15 cellular contexts compared by ENCODE assay signal in genomic region chr21:46425061-46425460, GRCh38. TPM values are rescaled to one million over a fixed set of nuclear protein-coding genes. Genes with fewer than 3 reads are reported as not detected.
DNase-seq lines count a peak whose midpoint lies in the region; ATAC-seq lines count a peak whose summit lies in the region.
"Had no signal": no experiment of that assay in that cellular context is flagged by ENCODE, and none has a peak within 500 bp of the region (broad histone marks: within the 10 kb centered on the region; RNA-seq: fewer than 3 reads in every experiment).

No MANE protein-coding gene starts in this region.

- ATAC-seq in activated CD8-positive, alpha-beta T cell treated with anti-CD3 and anti-CD28 coated beads, Interleukin-2, amount 10 ng/mL, durations not matched to agents 7 days and 5 days, result peak; percentile 12
- ATAC-seq in HG03354 (IDR thresholded peaks at IDR 0.05; ENCODE audit: poor library complexity, severe bottlenecking, unreplicated experiment), result no peak

- peaks cover 22% of the 10 kb centered on the region for H3K4me1 Mint-ChIP-seq in activated naive CD4-positive, alpha-beta T cell treated with anti-CD3 and anti-CD28 coated beads, Interleukin-2, amount 50 U/mL, for 24 hours
- H3K4me1 Mint-ChIP-seq in activated CD8-positive, alpha-beta T cell treated with anti-CD3 and anti-CD28 coated beads, Interleukin-2, amount 10 ng/mL, durations not matched to agents 7 days and 5 days (ENCODE audit: low read depth), result peaks cover 32% of the 10 kb centered on the region
- H3K4me1 Mint-ChIP-seq in immature natural killer cell, result peaks cover 24 to 33% of the 10 kb centered on the region in 2 donors

- H3K4me3 Mint-ChIP-seq in activated naive CD4-positive, alpha-beta T cell treated with anti-CD3 and anti-CD28 coated beads, Interleukin-2, amount 50 U/mL, for 24 hours, result peak overlapping the region; percentile 68
- peak overlapping the region; percentile 72 for H3K4me3 Mint-ChIP-seq in activated CD8-positive, alpha-beta T cell treated with anti-CD3 and anti-CD28 coated beads, Interleukin-2, amount 10 ng/mL, durations not matched to agents 7 days and 5 days
- peak overlapping the region; percentile 65 to 93 (median 83) for H3K4me3 Mint-ChIP-seq in immature natural killer cell

- no peaks in the 10 kb centered on the region for H3K9me3 ChIP-seq in thymus (ENCODE audit: control insufficient read depth)

- H3K4me1 ChIP-seq in thymus (ENCODE audit: control insufficient read depth, insufficient read depth, low read length), result peaks cover 2% of the 10 kb centered on the region
- H3K4me1 ChIP-seq: parathyroid adenoma had no signal

- H3K27ac Mint-ChIP-seq in activated naive CD4-positive, alpha-beta T cell treated with anti-CD3 and anti-CD28 coated beads, Interleukin-2, amount 50 U/mL, for 24 hours, result peak overlapping the region; percentile 93
- H3K27ac Mint-ChIP-seq in activated CD8-positive, alpha-beta T cell treated with anti-CD3 and anti-CD28 coated beads, Interleukin-2, amount 10 ng/mL, durations not matched to agents 7 days and 5 days, result peak overlapping the region; percentile 100
- H3K27ac Mint-ChIP-seq in immature natural killer cell, result peak overlapping the region; percentile 98 to 100 (median 100)

- H3K36me3 Mint-ChIP-seq in activated naive CD4-positive, alpha-beta T cell treated with anti-CD3 and anti-CD28 coated beads, Interleukin-2, amount 50 U/mL, for 24 hours, result peaks cover 3% of the 10 kb centered on the region
- peaks cover 43% of the 10 kb centered on the region for H3K36me3 Mint-ChIP-seq in activated CD8-positive, alpha-beta T cell treated with anti-CD3 and anti-CD28 coated beads, Interleukin-2, amount 10 ng/mL, durations not matched to agents 7 days and 5 days (ENCODE audit: low read depth)
- H3K36me3 Mint-ChIP-seq in immature natural killer cell, result peaks cover 7 to 16% (median 12%) of the 10 kb centered on the region in 3 donors

- no peaks in the 10 kb centered on the region for H3K27me3 ChIP-seq in thymus (ENCODE audit: control insufficient read depth, insufficient read depth)

- H3K9me3 Mint-ChIP-seq in activated naive CD4-positive, alpha-beta T cell treated with anti-CD3 and anti-CD28 coated beads, Interleukin-2, amount 50 U/mL, for 24 hours, result no peaks in the 10 kb centered on the region
- no peaks in the 10 kb centered on the region for H3K9me3 Mint-ChIP-seq in activated CD8-positive, alpha-beta T cell treated with anti-CD3 and anti-CD28 coated beads, Interleukin-2, amount 10 ng/mL, durations not matched to agents 7 days and 5 days (ENCODE audit: insufficient read depth)
- no peaks in the 10 kb centered on the region for H3K9me3 Mint-ChIP-seq in immature natural killer cell

- 95% methylated on average over 19 of the region's 19 CpGs for WGBS in thymus

- DNase-seq in activated naive CD4-positive, alpha-beta T cell treated with anti-CD3 and anti-CD28 coated beads, Interleukin-2, amount 50 U/mL, for 16 hours, result no peak
- DNase-seq in activated CD8-positive, alpha-beta T cell treated with anti-CD3 and anti-CD28 coated beads, Interleukin-2, amount 10 ng/mL, durations not matched to agents 7 days and 5 days, result peak; percentile 35
- DNase-seq in immature natural killer cell (peak in 1 of 3 donors; percentile 76), NCI-H2196 (lab: John Stamatoyannopoulos, UW; ENCODE audit: unreplicated experiment) (no peak), NCI-H1417 treated with DMSO at 0.1 percent for 48 hours (lab: John Stamatoyannopoulos, UW) (no peak)
- DNase-seq: amygdala, dermis blood vessel endothelial cell, DND-41, Kasumi-1, mesendoderm, NCI-H2081 had no signal

- no peak overlapping the region for H3K4me3 ChIP-seq in thymus (ENCODE audit: low read length)

- H3K36me3 ChIP-seq in thymus (ENCODE audit: control insufficient read depth, insufficient read depth), result peaks cover 66% of the 10 kb centered on the region

- H3K27me3 Mint-ChIP-seq in activated naive CD4-positive, alpha-beta T cell treated with anti-CD3 and anti-CD28 coated beads, Interleukin-2, amount 50 U/mL, for 24 hours, result no peaks in the 10 kb centered on the region
- H3K27me3 Mint-ChIP-seq in activated CD8-positive, alpha-beta T cell treated with anti-CD3 and anti-CD28 coated beads, Interleukin-2, amount 10 ng/mL, durations not matched to agents 7 days and 5 days (ENCODE audit: low read depth), result no peaks in the 10 kb centered on the region
- peaks cover 15 to 31% (median 28%) of the 10 kb centered on the region in 3 donors for H3K27me3 Mint-ChIP-seq in immature natural killer cell (ENCODE audit: low read depth in 3 of 3)

- CTCF ChIA-PET in activated CD8-positive, alpha-beta T cell treated with anti-CD3 and anti-CD28 coated beads, Interleukin-2, amount 10 ng/mL, durations not matched to agents 7 days and 5 days (lab: Charles Lee), result interaction anchor here (1.4 to 2.1 kb wide), 2 partner anchors 14 to 282 kb away, joined by 3 to 9 read pairs; no protein-coding TSS in a partner anchor

- POLR2A ChIA-PET in activated CD8-positive, alpha-beta T cell treated with anti-CD3 and anti-CD28 coated beads, Interleukin-2, amount 10 ng/mL, durations not matched to agents 7 days and 5 days (lab: Charles Lee), result interaction anchor here (0.9 to 3.0 kb wide), 5 partner anchors 11 to 127 kb away, joined by 3 to 16 read pairs (median 3); no protein-coding TSS in a partner anchor

- peak overlapping the region; percentile 78 for H3K27ac ChIP-seq in thymus (ENCODE audit: low read depth)
- H3K27ac ChIP-seq: parathyroid adenoma had no signal

RNA-seq across cellular contexts. Expression of gene DIP2A, which starts 33.6 kb away (rescaled TPM):
- total RNA-seq in activated CD8-positive, alpha-beta T cell treated with anti-CD3 and anti-CD28 coated beads, Interleukin-2, amount 10 ng/mL, durations not matched to agents 7 days and 5 days, result 10 to 100 TPM; 53.7 to 53.9 TPM
- polyA plus RNA-seq in immature natural killer cell (10 to 100 TPM; 23.1 to 64.8 (median 26.9) TPM), thymus (53.1 TPM)
